ENCODE assay signal across 1 cellular context in the genomic region with DNA sequence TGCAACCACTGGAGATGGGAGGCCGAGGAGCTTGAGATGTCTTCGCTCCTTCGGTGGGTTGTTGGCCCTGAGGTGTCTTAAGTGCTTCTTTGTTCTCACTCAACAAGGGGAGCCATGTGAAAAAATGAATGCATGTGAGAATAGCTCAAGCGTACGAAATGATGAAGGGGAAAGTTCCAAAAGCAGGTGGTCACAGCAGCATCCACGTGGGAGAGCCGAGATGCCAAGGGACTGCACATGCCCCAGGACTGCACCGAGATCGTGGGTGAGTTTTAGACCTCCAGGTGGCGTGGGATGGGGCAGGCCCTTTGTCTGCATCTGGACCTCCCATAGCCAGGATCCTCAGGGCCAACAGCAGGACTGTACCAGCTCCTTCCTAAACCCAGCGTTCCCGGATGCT.
TF ChIP-seq lines count a peak whose summit lies in the region.

No MANE protein-coding gene starts in this region.

TF ChIP-seq in HepG2, 621 proteins besides CTCF, POLR2A, EP300 and RAD21 (continued from another document):
- TF ChIP-seq, protein P1, sequence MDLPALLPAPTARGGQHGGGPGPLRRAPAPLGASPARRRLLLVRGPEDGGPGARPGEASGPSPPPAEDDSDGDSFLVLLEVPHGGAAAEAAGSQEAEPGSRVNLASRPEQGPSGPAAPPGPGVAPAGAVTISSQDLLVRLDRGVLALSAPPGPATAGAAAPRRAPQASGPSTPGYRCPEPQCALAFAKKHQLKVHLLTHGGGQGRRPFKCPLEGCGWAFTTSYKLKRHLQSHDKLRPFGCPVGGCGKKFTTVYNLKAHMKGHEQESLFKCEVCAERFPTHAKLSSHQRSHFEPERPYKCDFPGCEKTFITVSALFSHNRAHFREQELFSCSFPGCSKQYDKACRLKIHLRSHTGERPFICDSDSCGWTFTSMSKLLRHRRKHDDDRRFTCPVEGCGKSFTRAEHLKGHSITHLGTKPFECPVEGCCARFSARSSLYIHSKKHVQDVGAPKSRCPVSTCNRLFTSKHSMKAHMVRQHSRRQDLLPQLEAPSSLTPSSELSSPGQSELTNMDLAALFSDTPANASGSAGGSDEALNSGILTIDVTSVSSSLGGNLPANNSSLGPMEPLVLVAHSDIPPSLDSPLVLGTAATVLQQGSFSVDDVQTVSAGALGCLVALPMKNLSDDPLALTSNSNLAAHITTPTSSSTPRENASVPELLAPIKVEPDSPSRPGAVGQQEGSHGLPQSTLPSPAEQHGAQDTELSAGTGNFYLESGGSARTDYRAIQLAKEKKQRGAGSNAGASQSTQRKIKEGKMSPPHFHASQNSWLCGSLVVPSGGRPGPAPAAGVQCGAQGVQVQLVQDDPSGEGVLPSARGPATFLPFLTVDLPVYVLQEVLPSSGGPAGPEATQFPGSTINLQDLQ (CRISPR knock-in tag; IDR thresholded peaks at IDR 0.05) = no peak
- TF ChIP-seq MNT (IDR thresholded peaks at IDR 0.05) (peak; percentile 99), ZNF839 (CRISPR knock-in tag; IDR thresholded peaks at IDR 0.05; ENCODE audit: borderline replicate concordance) (no peak), ZSCAN29 (CRISPR knock-in tag; conservative IDR thresholded peaks at IDR 0.05) (no peak), PHF21A (CRISPR knock-in tag; IDR thresholded peaks at IDR 0.05) (no peak), ZNF296 (CRISPR knock-in tag; conservative IDR thresholded peaks at IDR 0.05) (no peak)
TF ChIP-seq in HepG2: peak in this region for 1.
